17 cellular contexts compared by ENCODE assay signal in genomic region chr7:117648203-117648866, GRCh38.
"Had no signal": no experiment of that assay in that cellular context is flagged by ENCODE, and none has a peak within 500 bp of the region (broad histone marks: within the 10 kb centered on the region; RNA-seq: fewer than 3 reads in every experiment).

No MANE protein-coding gene starts in this region.

- DNase-seq: activated CD4-positive, alpha-beta T cell treated with anti-CD3 and anti-CD28 coated beads for 1 hour; activated CD8-positive, alpha-beta memory T cell treated with anti-CD3 and anti-CD28 coated beads for 24 hours; activated CD8-positive, alpha-beta memory T cell treated with anti-CD3 and anti-CD28 coated beads, Interleukin-2, amount 50 U/mL, for 48 hours; activated effector memory CD4-positive, alpha-beta T cell treated with anti-CD3 and anti-CD28 coated beads, Interleukin-2, amount 50 U/mL, for 16 hours; activated naive CD4-positive, alpha-beta T cell treated with anti-CD3 and anti-CD28 coated beads, Interleukin-2, amount 50 U/mL, for 16 hours; activated T-cell treated with anti-CD3 and anti-CD28 coated beads, Interleukin-2, amount 50 U/mL, for 48 hours; aorta; cerebellar nuclear complex; cortex of kidney; immature natural killer cell; kidney glomerular epithelial cell; left ventricle myocardium superior; naive B cell; stimulated activated CD4-positive, alpha-beta T cell treated with anti-CD3 and anti-CD28 coated beads, Interleukin-2, amount 100 ng/mL, for 24 hours; stimulated activated naive CD8-positive, alpha-beta T cell treated with anti-CD3 and anti-CD28 coated beads, Interleukin-15, Interleukin-2, amounts not matched to agents 100 U/mL and 50 U/mL, for 24 hours; substantia nigra; WERI-Rb-1 had no signal

- ATAC-seq: left ventricle myocardium superior; stimulated activated naive CD8-positive, alpha-beta T cell treated with anti-CD3 and anti-CD28 coated beads, Interleukin-15, Interleukin-2, amounts not matched to agents 100 U/mL and 50 U/mL, for 24 hours had no signal
